ENCODE assay signal across 7 cellular contexts in genomic region chrX:71282514-71283408, GRCh38. TPM values are rescaled to one million over a fixed set of nuclear protein-coding genes. Genes with fewer than 3 reads are reported as not detected.
DNase-seq lines count a peak whose midpoint lies in the region; ATAC-seq and TF ChIP-seq lines count a peak whose summit lies in the region.

No MANE protein-coding gene starts in this region.

- peaks cover 8 to 27% of the 10 kb centered on the region in 2 experiments for H3K36me3 ChIP-seq in HEK293 (ENCODE audit: control insufficient read depth in 2 of 2, insufficient read depth in 1 of 2, low read length in 2 of 2)

- peak overlapping the region; percentile 93 for H3K4me3 Mint-ChIP-seq in activated T-helper 17 cell treated with anti-CD3 and anti-CD28 coated beads, Interleukin-2, amount 50 U/mL, for 72 hours
- H3K4me3 Mint-ChIP-seq in glutamatergic neuron (ENCODE audit: unreplicated experiment), result peak overlapping the region; percentile 96

- H3K4me1 ChIP-seq in HEK293 (ENCODE audit: control insufficient read depth, insufficient read depth, low read length), result peaks cover 4% of the 10 kb centered on the region; the same call in 1 of the 2 replicates

- H3K9me3 ChIP-seq in HEK293 (ENCODE audit: control insufficient read depth, insufficient read depth, low read depth, low read length), result no peaks in the 10 kb centered on the region

- H3K27me3 Mint-ChIP-seq in activated T-helper 17 cell treated with anti-CD3 and anti-CD28 coated beads, Interleukin-2, amount 50 U/mL, for 72 hours, result no peaks in the 10 kb centered on the region
- H3K27me3 Mint-ChIP-seq in glutamatergic neuron (ENCODE audit: unreplicated experiment), result peaks cover 4% of the 10 kb centered on the region

- intact Hi-C loops in sciatic nerve (cut with DNase I), result no loop called here

- H3K27ac Mint-ChIP-seq in activated T-helper 17 cell treated with anti-CD3 and anti-CD28 coated beads, Interleukin-2, amount 50 U/mL, for 72 hours, result peak overlapping the region; percentile 100
- H3K27ac Mint-ChIP-seq in glutamatergic neuron (ENCODE audit: unreplicated experiment), result peak overlapping the region; percentile 99

- DNase-seq in NCI-H2196 (lab: John Stamatoyannopoulos, UW; ENCODE audit: unreplicated experiment) (peak; percentile 64), glutamatergic neuron (no peak), sciatic nerve (ENCODE audit: low spot score) (no peak), foreskin melanocyte (no peak)

- TF ChIP-seq CTCF in HEK293 (tag by site-specific recombination; IDR thresholded peaks at IDR 0.05), result no peak
- TF ChIP-seq CTCF in glutamatergic neuron (IDR thresholded peaks at IDR 0.05; ENCODE audit: partially characterized antibody, unreplicated experiment), result no peak

- H3K4me3 ChIP-seq in HEK293 (ENCODE audit: low read depth, low read length), result peak overlapping the region; percentile 16

- peaks cover 49% of the 10 kb centered on the region for H3K36me3 Mint-ChIP-seq in activated T-helper 17 cell treated with anti-CD3 and anti-CD28 coated beads, Interleukin-2, amount 50 U/mL, for 72 hours (ENCODE audit: low read depth)
- no peaks in the 10 kb centered on the region for H3K36me3 Mint-ChIP-seq in glutamatergic neuron (ENCODE audit: unreplicated experiment)

- H3K9me3 Mint-ChIP-seq in activated T-helper 17 cell treated with anti-CD3 and anti-CD28 coated beads, Interleukin-2, amount 50 U/mL, for 72 hours, result no peaks in the 10 kb centered on the region
- peaks cover 7% of the 10 kb centered on the region for H3K9me3 Mint-ChIP-seq in glutamatergic neuron (ENCODE audit: unreplicated experiment)

- CTCF ChIA-PET in HEK293 (lab: Yijun Ruan, JAX), result interaction anchor here (0.5 to 0.8 kb wide), 4 partner anchors 31 to 729 kb away, joined by 4 to 8 read pairs (median 4); no protein-coding TSS in a partner anchor

- peak overlapping the region; percentile 76 for H3K27ac ChIP-seq in HEK293 (ENCODE audit: extremely low read depth, low read depth, low read length)

- H3K4me1 Mint-ChIP-seq in activated T-helper 17 cell treated with anti-CD3 and anti-CD28 coated beads, Interleukin-2, amount 50 U/mL, for 72 hours, result no peaks in the 10 kb centered on the region
- H3K4me1 Mint-ChIP-seq in glutamatergic neuron (ENCODE audit: low read depth, unreplicated experiment), result no peaks in the 10 kb centered on the region

- peak; percentile 42 for ATAC-seq in GM18502 (IDR thresholded peaks at IDR 0.05; ENCODE audit: poor library complexity, unreplicated experiment)
- peak; percentile 72 for ATAC-seq in activated T-helper 17 cell treated with anti-CD3 and anti-CD28 coated beads, Interleukin-2, amount 50 U/mL, for 72 hours (replicated peaks)
- peak; percentile 87 for ATAC-seq in sciatic nerve

- POLR2A ChIA-PET in HEK293 (lab: Yijun Ruan, JAX), result interaction anchor here (0.6 to 1.9 kb wide), 15 partner anchors 10 to 252 kb away, joined by 3 to 34 read pairs (median 5); partner anchors contain the start of genes ITGB1BP2, MED12, TAF1 and ZMYM3

TF ChIP-seq in HEK293, 187 proteins besides CTCF, POLR2A, EP300 and RAD21 (continues in another document):
- TF ChIP-seq PRDM10 (tag by site-specific recombination; IDR thresholded peaks at IDR 0.05) (peak; percentile 70), ZNF473 (tag by site-specific recombination; IDR thresholded peaks at IDR 0.05) (no peak), ZNF677 (tag by site-specific recombination; IDR thresholded peaks at IDR 0.05) (no peak), ZNF692 (tag by site-specific recombination; IDR thresholded peaks at IDR 0.05) (no peak), ZNF560 (tag by site-specific recombination; IDR thresholded peaks at IDR 0.05; ENCODE audit: borderline replicate concordance) (no peak), ZEB2 (tag by site-specific recombination; IDR thresholded peaks at IDR 0.05) (no peak), ZNF174 (tag by site-specific recombination; IDR thresholded peaks at IDR 0.05) (no peak), PRDM1 (tag by site-specific recombination; IDR thresholded peaks at IDR 0.05) (peak; percentile 100), ZFHX2 (tag by site-specific recombination; conservative IDR thresholded peaks at IDR 0.05) (peak; percentile 82)
- TF ChIP-seq, protein P1, sequence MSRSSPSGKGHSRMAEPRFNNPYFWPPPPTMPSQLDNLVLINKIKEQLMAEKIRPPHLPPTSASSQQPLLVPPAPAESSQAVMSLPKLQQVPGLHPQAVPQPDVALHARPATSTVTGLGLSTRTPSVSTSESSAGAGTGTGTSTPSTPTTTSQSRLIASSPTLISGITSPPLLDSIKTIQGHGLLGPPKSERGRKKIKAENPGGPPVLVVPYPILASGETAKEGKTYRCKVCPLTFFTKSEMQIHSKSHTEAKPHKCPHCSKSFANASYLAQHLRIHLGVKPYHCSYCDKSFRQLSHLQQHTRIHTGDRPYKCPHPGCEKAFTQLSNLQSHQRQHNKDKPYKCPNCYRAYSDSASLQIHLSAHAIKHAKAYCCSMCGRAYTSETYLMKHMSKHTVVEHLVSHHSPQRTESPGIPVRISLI (tag by site-specific recombination; IDR thresholded peaks at IDR 0.05), result peak; percentile 80; the same call in 1 of the 2 replicates
- TF ChIP-seq, protein P2, sequence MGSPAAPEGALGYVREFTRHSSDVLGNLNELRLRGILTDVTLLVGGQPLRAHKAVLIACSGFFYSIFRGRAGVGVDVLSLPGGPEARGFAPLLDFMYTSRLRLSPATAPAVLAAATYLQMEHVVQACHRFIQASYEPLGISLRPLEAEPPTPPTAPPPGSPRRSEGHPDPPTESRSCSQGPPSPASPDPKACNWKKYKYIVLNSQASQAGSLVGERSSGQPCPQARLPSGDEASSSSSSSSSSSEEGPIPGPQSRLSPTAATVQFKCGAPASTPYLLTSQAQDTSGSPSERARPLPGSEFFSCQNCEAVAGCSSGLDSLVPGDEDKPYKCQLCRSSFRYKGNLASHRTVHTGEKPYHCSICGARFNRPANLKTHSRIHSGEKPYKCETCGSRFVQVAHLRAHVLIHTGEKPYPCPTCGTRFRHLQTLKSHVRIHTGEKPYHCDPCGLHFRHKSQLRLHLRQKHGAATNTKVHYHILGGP (tag by site-specific recombination; IDR thresholded peaks at IDR 0.05), result no peak

RNA-seq across cellular contexts. Expression of gene NONO, which starts 0.7 kb away (rescaled TPM):
- total RNA-seq in activated T-helper 17 cell treated with anti-CD3 and anti-CD28 coated beads, Interleukin-2, amount 50 U/mL, for 72 hours, result 100 to 1,000 TPM; 394 to 499 TPM
- total RNA-seq in glutamatergic neuron (ENCODE audit: unreplicated experiment) (696 TPM), sciatic nerve (187 TPM)

RNA-seq across cellular contexts. Expression of gene ITGB1BP2, which starts 18.8 kb away (rescaled TPM):
- 1 to 10 TPM; 7.4 to 9.2 TPM for total RNA-seq in activated T-helper 17 cell treated with anti-CD3 and anti-CD28 coated beads, Interleukin-2, amount 50 U/mL, for 72 hours
- total RNA-seq in glutamatergic neuron (ENCODE audit: unreplicated experiment), result 7.8 TPM
- 1.8 TPM for total RNA-seq in sciatic nerve

RNA-seq across cellular contexts. Expression of gene ZMYM3, which starts 28.8 kb away (rescaled TPM):
- 10 to 100 TPM; 18.3 TPM for total RNA-seq in activated T-helper 17 cell treated with anti-CD3 and anti-CD28 coated beads, Interleukin-2, amount 50 U/mL, for 72 hours
- 44.2 TPM for total RNA-seq in glutamatergic neuron (ENCODE audit: unreplicated experiment)
- total RNA-seq in sciatic nerve, result 28.8 TPM

RNA-seq across cellular contexts. Expression of gene GJB1, which starts 59.7 kb away (rescaled TPM):
- total RNA-seq in activated T-helper 17 cell treated with anti-CD3 and anti-CD28 coated beads, Interleukin-2, amount 50 U/mL, for 72 hours, result under 1 TPM in 1 of 2 donors, not detected in 1; 0.21 TPM
- total RNA-seq in glutamatergic neuron (ENCODE audit: unreplicated experiment) (not detected), sciatic nerve (17.5 TPM)
